In the genomic region with DNA sequence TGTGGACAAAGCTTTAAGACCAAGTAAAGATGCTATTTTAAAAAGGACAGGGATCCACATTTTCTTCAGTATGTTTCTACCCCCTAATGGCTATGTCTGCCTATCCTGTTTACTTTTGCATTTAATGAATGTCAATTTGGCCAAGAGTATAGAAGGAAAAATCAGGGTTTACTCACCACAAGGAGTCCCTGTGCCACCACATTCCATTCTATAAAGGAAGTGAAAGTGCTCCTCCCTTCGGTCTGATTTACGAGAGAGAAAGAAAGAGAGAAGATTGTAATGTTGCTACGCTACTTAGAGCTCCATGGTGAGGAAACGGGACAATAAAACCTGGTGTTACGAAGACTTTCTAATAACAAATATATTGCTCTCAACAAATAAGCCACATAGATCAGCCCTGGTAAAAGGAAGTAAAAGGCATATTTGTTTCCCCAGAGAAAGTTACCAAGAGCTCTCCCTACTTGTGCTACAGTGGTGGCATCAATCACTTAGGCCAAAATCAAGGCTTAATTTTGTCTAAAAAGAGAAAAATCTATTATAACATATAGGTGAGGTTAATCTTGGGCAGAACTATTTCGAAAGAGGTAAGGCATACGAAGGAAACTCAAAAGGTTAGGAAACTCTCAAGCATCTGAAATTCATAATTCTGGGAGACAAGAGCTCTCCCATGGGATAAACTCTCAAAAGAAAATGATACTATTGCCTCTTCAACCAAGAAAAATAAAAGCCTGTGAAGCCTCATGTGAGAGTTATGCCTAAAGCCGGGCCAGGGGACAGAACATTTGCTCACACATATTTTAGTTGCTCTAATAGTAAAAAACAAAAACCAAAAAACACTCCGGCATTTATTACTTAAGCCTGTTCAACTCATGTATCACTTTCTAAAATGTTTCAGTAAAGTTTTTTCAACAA, we compare ENCODE assay signal across 8 cellular contexts.
DNase-seq lines count a peak whose midpoint lies in the region; ATAC-seq and TF ChIP-seq lines count a peak whose summit lies in the region.

No MANE protein-coding gene starts in this region.

- peaks cover 20% of the 10 kb centered on the region for H3K4me1 Mint-ChIP-seq in stimulated activated naive CD8-positive, alpha-beta T cell treated with anti-CD3 and anti-CD28 coated beads, Interleukin-15, Interleukin-2, amounts not matched to agents 100 ng/mL and 50 ng/mL, for 24 hours (ENCODE audit: low read depth)

- peaks cover 27% of the 10 kb centered on the region for H3K36me3 Mint-ChIP-seq in stimulated activated naive CD8-positive, alpha-beta T cell treated with anti-CD3 and anti-CD28 coated beads, Interleukin-15, Interleukin-2, amounts not matched to agents 100 ng/mL and 50 ng/mL, for 24 hours (ENCODE audit: low read depth)

- peak; percentile 72 for ATAC-seq in GM19467 (IDR thresholded peaks at IDR 0.05; ENCODE audit: unreplicated experiment)

- DNase-seq in AG08396 (ENCODE audit: low spot score): peak; percentile 45
- DNase-seq in astrocyte of the hippocampus (ENCODE audit: low read depth, low spot score): peak; percentile 86
- peak; percentile 44 for DNase-seq in iPS-NIHi11 (ENCODE audit: low spot score)
- DNase-seq in NCI-H187 treated with DMSO at 0.1 percent for 48 hours (lab: John Stamatoyannopoulos, UW): no peak
- no peak for DNase-seq in activated T-cell treated with anti-CD3 and anti-CD28 coated beads, Interleukin-2, amount 50 U/mL, for 48 hours

- H3K27ac Mint-ChIP-seq in stimulated activated naive CD8-positive, alpha-beta T cell treated with anti-CD3 and anti-CD28 coated beads, Interleukin-15, Interleukin-2, amounts not matched to agents 100 ng/mL and 50 ng/mL, for 24 hours: peak overlapping the region; percentile 32

- H3K27me3 Mint-ChIP-seq in stimulated activated naive CD8-positive, alpha-beta T cell treated with anti-CD3 and anti-CD28 coated beads, Interleukin-15, Interleukin-2, amounts not matched to agents 100 ng/mL and 50 ng/mL, for 24 hours: no peaks in the 10 kb centered on the region

- no peaks in the 10 kb centered on the region for H3K9me3 Mint-ChIP-seq in stimulated activated naive CD8-positive, alpha-beta T cell treated with anti-CD3 and anti-CD28 coated beads, Interleukin-15, Interleukin-2, amounts not matched to agents 100 ng/mL and 50 ng/mL, for 24 hours

- peak overlapping the region; percentile 32 for H3K4me3 Mint-ChIP-seq in stimulated activated naive CD8-positive, alpha-beta T cell treated with anti-CD3 and anti-CD28 coated beads, Interleukin-15, Interleukin-2, amounts not matched to agents 100 ng/mL and 50 ng/mL, for 24 hours

- TF ChIP-seq CTCF in LNCAP (IDR thresholded peaks at IDR 0.05): peak; percentile 56

Comparison
In these comparisons a context has a peak if more than half of its experiments do, and no peak if none do; other contexts are left out.
1. DNase-seq: peak in AG08396 (single experiment), astrocyte of the hippocampus (single experiment) and iPS-NIHi11 (single experiment); none in NCI-H187 treated with DMSO at 0.1 percent for 48 hours (single experiment) and activated T-cell treated with anti-CD3 and anti-CD28 coated beads, Interleukin-2, amount 50 U/mL, for 48 hours (0 of 2).